ENCODE assay signal across 23 cellular contexts in genomic region chr4:6178757-6179156, GRCh38. TPM values are rescaled to one million over a fixed set of nuclear protein-coding genes. Genes with fewer than 3 reads are reported as not detected.
DNase-seq lines count a peak whose midpoint lies in the region; ATAC-seq and TF ChIP-seq lines count a peak whose summit lies in the region.
"Had no signal": no experiment of that assay in that cellular context is flagged by ENCODE, and none has a peak within 500 bp of the region (broad histone marks: within the 10 kb centered on the region; RNA-seq: fewer than 3 reads in every experiment).

No MANE protein-coding gene starts in this region.

- POLR2A ChIA-PET in WTC11 (lab: Charles Lee), result no interaction called here

- H3K4me1 ChIP-seq in CD4-positive, CD25-positive, alpha-beta regulatory T cell (ENCODE audit: control insufficient read depth, insufficient read depth, low read length, poor library complexity, severe bottlenecking), result peaks cover 63% of the 10 kb centered on the region
- peaks cover 55% of the 10 kb centered on the region for H3K4me1 ChIP-seq in DND-41 (ENCODE audit: insufficient read depth, low read length)
- H3K4me1 ChIP-seq in colonic mucosa, result no peaks in the 10 kb centered on the region
- no peaks in the 10 kb centered on the region for H3K4me1 ChIP-seq in Peyer's patch
- H3K4me1 ChIP-seq: HAP-1, heart right ventricle, psoas muscle, tibial nerve had no signal

- H4K20me1 ChIP-seq in DND-41 (ENCODE audit: insufficient read depth, low read length), result no peaks in the 10 kb centered on the region

- H3K9me3 Mint-ChIP-seq in CD4-positive, CD25-positive, alpha-beta regulatory T cell, result peaks cover 0 to 13% (median 3%) of the 10 kb centered on the region in 7 donors
- peaks cover 24% of the 10 kb centered on the region for H3K9me3 Mint-ChIP-seq in WTC11
- H3K9me3 Mint-ChIP-seq in immature natural killer cell, result peaks cover 0 to 7% (median 0%) of the 10 kb centered on the region in 6 donors

- no peak for TF ChIP-seq POLR2A in Peyer's patch (IDR thresholded peaks at IDR 0.05)

- TF ChIP-seq CTCF in DND-41 (IDR thresholded peaks at IDR 0.05; ENCODE audit: borderline replicate concordance, extremely low read depth, low read length, poor library complexity, severe bottlenecking) (no peak), WTC11 (IDR thresholded peaks at IDR 0.05) (no peak), colonic mucosa (IDR thresholded peaks at IDR 0.05) (no peak), Peyer's patch (IDR thresholded peaks at IDR 0.05) (no peak)

- H3K27ac Mint-ChIP-seq in CD4-positive, CD25-positive, alpha-beta regulatory T cell, result peak overlapping the region; percentile 82 to 83 (median 82)
- H3K27ac Mint-ChIP-seq in WTC11 (0 out of 2 replicates have a peak overlapping the region, but pooled peaks have one; percentile 41), immature natural killer cell (peak overlapping the region; percentile 10 to 97 (median 80))

- H3K36me3 Mint-ChIP-seq in CD4-positive, CD25-positive, alpha-beta regulatory T cell, result peaks cover 17% of the 10 kb centered on the region
- peaks cover 15% of the 10 kb centered on the region for H3K36me3 Mint-ChIP-seq in WTC11
- H3K36me3 Mint-ChIP-seq in immature natural killer cell, result peaks cover 0 to 23% (median 3%) of the 10 kb centered on the region in 3 donors

- no peaks in the 10 kb centered on the region for H3K27me3 Mint-ChIP-seq in CD4-positive, CD25-positive, alpha-beta regulatory T cell
- H3K27me3 Mint-ChIP-seq in WTC11 (ENCODE audit: low read depth), result 0 out of 2 replicates have a peak, but pooled peaks cover 4% of the 10 kb centered on the region
- H3K27me3 Mint-ChIP-seq in immature natural killer cell (ENCODE audit: low read depth in 3 of 3), result peaks cover 1 to 18% (median 6%) of the 10 kb centered on the region in 3 donors

- H3K4me3 ChIP-seq in CD4-positive, CD25-positive, alpha-beta regulatory T cell (ENCODE audit: low read depth, low read length), result peak overlapping the region; percentile 68
- H3K4me3 ChIP-seq in DND-41 (ENCODE audit: low read depth in 1 of 2, low read length in 2 of 2) (no peak overlapping the region), colonic mucosa (no peak overlapping the region), Peyer's patch (no peak overlapping the region)
- H3K4me3 ChIP-seq: HAP-1, heart right ventricle, psoas muscle, skin epidermis, tibial nerve had no signal

- no peaks in the 10 kb centered on the region for H3K79me2 ChIP-seq in DND-41 (ENCODE audit: insufficient read depth, low read length)

- no peak overlapping the region for H3K4me2 ChIP-seq in DND-41 (ENCODE audit: insufficient read depth, low read length)

- H3K9me3 ChIP-seq in CD4-positive, CD25-positive, alpha-beta regulatory T cell (ENCODE audit: control insufficient read depth in 2 of 2, low read length in 2 of 2), result peaks cover 0 to 2% of the 10 kb centered on the region in 2 experiments
- H3K9me3 ChIP-seq in DND-41 (ENCODE audit: insufficient read depth, low read length, severe bottlenecking), result peaks cover 3% of the 10 kb centered on the region
- no peaks in the 10 kb centered on the region for H3K9me3 ChIP-seq in colonic mucosa
- peaks cover 0 to 5% (median 1%) of the 10 kb centered on the region in 4 donors for H3K9me3 ChIP-seq in Peyer's patch
- H3K9me3 ChIP-seq: HAP-1 had no signal

- H2AFZ ChIP-seq in DND-41 (ENCODE audit: low read depth, low read length), result no peak overlapping the region

- intact Hi-C loops in colonic mucosa (cut with DNase I), result no loop called here

- peak overlapping the region; percentile 80 for H3K27ac ChIP-seq in CD4-positive, CD25-positive, alpha-beta regulatory T cell (ENCODE audit: insufficient read depth, low read length, poor library complexity, severe bottlenecking)
- H3K27ac ChIP-seq in DND-41 (ENCODE audit: low read length), result peak overlapping the region; percentile 93; the same call in 1 of the 2 replicates
- H3K27ac ChIP-seq in colonic mucosa, result no peak overlapping the region
- no peak overlapping the region for H3K27ac ChIP-seq in Peyer's patch
- H3K27ac ChIP-seq: psoas muscle, RWPE1, tibial nerve had no signal

- peaks cover 15 to 80% (median 50%) of the 10 kb centered on the region in 4 donors for H3K4me1 Mint-ChIP-seq in CD4-positive, CD25-positive, alpha-beta regulatory T cell
- peaks cover 6% of the 10 kb centered on the region for H3K4me1 Mint-ChIP-seq in WTC11
- peaks cover 53 to 58% of the 10 kb centered on the region in 2 donors for H3K4me1 Mint-ChIP-seq in immature natural killer cell
- H3K4me1 Mint-ChIP-seq: neural crest cell had no signal

- CTCF ChIA-PET in WTC11 (lab: Charles Lee), result no interaction called here

- no peak overlapping the region for H3K9ac ChIP-seq in DND-41 (ENCODE audit: low read depth, low read length)
- no peak overlapping the region for H3K9ac ChIP-seq in colonic mucosa (ENCODE audit: low read depth in 2 of 2, low read length in 2 of 2)

- H3K4me3 Mint-ChIP-seq in CD4-positive, CD25-positive, alpha-beta regulatory T cell, result peak overlapping the region; percentile 36 to 78 (median 68)
- H3K4me3 Mint-ChIP-seq in WTC11 (no peak overlapping the region), immature natural killer cell (peak overlapping the region; percentile 31 to 80 (median 55))
- H3K4me3 Mint-ChIP-seq: neural crest cell; stimulated activated naive CD8-positive, alpha-beta T cell treated with anti-CD3 and anti-CD28 coated beads, Interleukin-15, Interleukin-2, amounts not matched to agents 100 ng/mL and 50 ng/mL, for 24 hours had no signal

- no peaks in the 10 kb centered on the region for H3K36me3 ChIP-seq in CD4-positive, CD25-positive, alpha-beta regulatory T cell (ENCODE audit: control insufficient read depth, insufficient read depth, low read length)
- H3K36me3 ChIP-seq in DND-41 (ENCODE audit: insufficient read depth, low read length) (no peaks in the 10 kb centered on the region), colonic mucosa (no peaks in the 10 kb centered on the region), Peyer's patch (no peaks in the 10 kb centered on the region)
- H3K36me3 ChIP-seq: HAP-1, heart right ventricle, tibial nerve had no signal

- no peak for DNase-seq in CD4-positive, CD25-positive, alpha-beta regulatory T cell
- no peak for DNase-seq in DND-41
- DNase-seq in WTC11 (ENCODE audit: low spot score), result no peak
- DNase-seq in immature natural killer cell, result no peak
- DNase-seq in colonic mucosa, result no peak
- DNase-seq in stimulated activated naive CD8-positive, alpha-beta T cell treated with anti-CD3 and anti-CD28 coated beads, Interleukin-15, Interleukin-2, amounts not matched to agents 100 U/mL and 50 U/mL, for 24 hours, result no peak
- DNase-seq in Peyer's patch, result no peak
- DNase-seq: activated CD4-positive, alpha-beta T cell treated with anti-CD3 and anti-CD28 coated beads for 4 hours; dermis blood vessel endothelial cell; EL; heart right ventricle; Kasumi-1; left ventricle myocardium superior; NCI-H2107; NCI-H524; psoas muscle had no signal

- no peak for ATAC-seq in CD4-positive, CD25-positive, alpha-beta regulatory T cell (ENCODE audit: low read depth in 2 of 2)
- ATAC-seq in DND-41 (ENCODE audit: insufficient read depth, low read depth) (no peak), WTC11 (no peak)
- no peak for ATAC-seq in stimulated activated naive CD8-positive, alpha-beta T cell treated with anti-CD3 and anti-CD28 coated beads, Interleukin-15, Interleukin-2, amounts not matched to agents 100 U/mL and 50 U/mL, for 24 hours
- ATAC-seq: heart right ventricle, left ventricle myocardium superior, psoas muscle had no signal

- no peaks in the 10 kb centered on the region for H3K27me3 ChIP-seq in CD4-positive, CD25-positive, alpha-beta regulatory T cell (ENCODE audit: control insufficient read depth, insufficient read depth, low read length)
- no peaks in the 10 kb centered on the region for H3K27me3 ChIP-seq in DND-41 (ENCODE audit: insufficient read depth, low read length, poor library complexity)
- no peaks in the 10 kb centered on the region for H3K27me3 ChIP-seq in colonic mucosa
- H3K27me3 ChIP-seq in Peyer's patch, result no peaks in the 10 kb centered on the region
- H3K27me3 ChIP-seq: tibial nerve had no signal

TF ChIP-seq in WTC11, 78 proteins besides CTCF, POLR2A, EP300 and RAD21 (continues in another document):
- TF ChIP-seq MXD4 (CRISPR knock-in tag; IDR thresholded peaks at IDR 0.05; ENCODE audit: borderline replicate concordance), result no peak
- TF ChIP-seq GTF2I (CRISPR knock-in tag; conservative IDR thresholded peaks at IDR 0.05), result no peak
- TF ChIP-seq EMX1 (CRISPR knock-in tag; IDR thresholded peaks at IDR 0.05), result no peak
- no peak for TF ChIP-seq TCF7 (CRISPR knock-in tag; IDR thresholded peaks at IDR 0.05; ENCODE audit: low read depth)
- no peak for TF ChIP-seq ETV6 (CRISPR knock-in tag; IDR thresholded peaks at IDR 0.05)
- TF ChIP-seq ZNF138 (CRISPR knock-in tag; conservative IDR thresholded peaks at IDR 0.05), result no peak
- no peak for TF ChIP-seq GRHL2 (CRISPR knock-in tag; IDR thresholded peaks at IDR 0.05; ENCODE audit: insufficient replicate concordance, severe bottlenecking)
- TF ChIP-seq FOXP4 (CRISPR knock-in tag; IDR thresholded peaks at IDR 0.05), result no peak
- TF ChIP-seq FOXK1 (CRISPR knock-in tag; IDR thresholded peaks at IDR 0.05), result no peak
- TF ChIP-seq KAT7 (CRISPR knock-in tag; IDR thresholded peaks at IDR 0.05; ENCODE audit: borderline replicate concordance), result no peak
- TF ChIP-seq ESRRA (CRISPR knock-in tag; IDR thresholded peaks at IDR 0.05; ENCODE audit: borderline replicate concordance), result no peak
- TF ChIP-seq GABPB1 (CRISPR knock-in tag; IDR thresholded peaks at IDR 0.05), result no peak
- no peak for TF ChIP-seq HMGA2 (CRISPR knock-in tag; IDR thresholded peaks at IDR 0.05)
- TF ChIP-seq SOX15 (CRISPR knock-in tag; IDR thresholded peaks at IDR 0.05), result no peak

RNA-seq across cellular contexts. Expression of gene JAKMIP1, which starts 21.6 kb away (rescaled TPM):
- 39.7 TPM for total RNA-seq in CD4-positive, CD25-positive, alpha-beta regulatory T cell
- 10 to 100 TPM; 18.7 to 33.7 (median 26.3) TPM for polyA plus RNA-seq in CD4-positive, CD25-positive, alpha-beta regulatory T cell
- 4.0 to 5.6 TPM (median 5.4 TPM) in 3 replicates for total RNA-seq in WTC11 (2021)
- polyA plus RNA-seq in immature natural killer cell, result 1 to 10 TPM; 1.2 to 7.9 (median 6.5) TPM
- under 1 TPM; 0.19 to 0.42 TPM for total RNA-seq in colonic mucosa
- total RNA-seq in Peyer's patch, result 1 to 10 TPM in 2 of 4 donors, not detected in 2; 1.2 to 6.6 TPM
- total RNA-seq: dermis blood vessel endothelial cell, endothelial cell of umbilical vein, left ventricle myocardium superior, psoas muscle had no signal
- polyA plus RNA-seq: endothelial cell of umbilical vein had no signal

Comparison
In these comparisons a context has a peak if more than half of its experiments do, and no peak if none do; other contexts are left out.
1. H3K27ac ChIP-seq: peak in CD4-positive, CD25-positive, alpha-beta regulatory T cell (single experiment) and DND-41 (single experiment); none in colonic mucosa (single experiment) and Peyer's patch (0 of 4).
2. Peak in every context shown above with its lines, with median percentiles within 50 percentile points of each other: H3K27ac Mint-ChIP-seq.